In the genomic region with DNA sequence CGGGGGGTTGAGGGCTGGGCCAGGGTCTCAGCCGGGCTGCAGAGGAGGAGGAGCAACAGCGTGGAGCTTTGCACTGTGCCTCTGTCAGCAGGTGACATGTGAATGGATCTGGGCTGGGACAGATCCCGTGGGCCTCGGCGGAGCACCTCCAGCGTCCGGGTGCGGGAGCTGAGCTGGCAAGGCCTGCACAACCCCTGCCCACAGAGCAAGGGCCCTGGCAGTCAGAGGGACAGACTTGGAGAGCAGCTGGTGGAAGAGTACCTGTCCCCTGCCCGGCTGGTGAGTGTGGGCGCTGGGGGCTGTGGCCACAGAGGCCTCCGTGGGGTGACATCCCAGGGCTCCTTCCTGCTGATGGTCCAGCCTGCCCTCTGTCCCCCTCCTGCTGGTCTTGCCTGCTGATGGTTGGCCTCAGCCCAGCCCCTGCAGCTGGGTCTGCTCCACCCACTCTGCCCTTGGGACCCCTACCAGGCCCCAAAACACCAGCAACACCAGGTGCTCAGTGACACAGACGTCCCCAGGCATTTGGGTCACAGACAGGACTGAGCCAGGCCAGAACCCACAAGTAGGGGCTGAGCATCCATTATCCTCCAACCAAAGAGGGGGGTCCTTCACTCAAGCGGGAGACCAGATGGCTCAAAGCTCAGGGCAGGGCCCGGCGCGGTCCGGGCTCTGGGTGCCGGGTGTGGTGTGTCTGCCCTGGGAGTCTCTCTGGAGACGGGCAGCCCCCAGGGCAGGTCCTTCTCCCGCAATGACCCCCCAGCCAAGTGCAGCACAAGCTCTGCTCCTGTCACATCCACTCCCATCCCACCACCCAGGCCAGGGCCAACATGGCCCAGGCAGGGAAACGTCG, we compare ENCODE assay signal across 17 cellular contexts.
"Had no signal": no experiment of that assay in that cellular context is flagged by ENCODE, and none has a peak within 500 bp of the region (broad histone marks: within the 10 kb centered on the region; RNA-seq: fewer than 3 reads in every experiment).

No MANE protein-coding gene starts in this region.

- H3K27ac ChIP-seq: adrenal gland, body of pancreas, gastroesophageal sphincter, parathyroid adenoma, skin epidermis had no signal

- H3K27ac Mint-ChIP-seq: activated CD8-positive, alpha-beta T cell treated with anti-CD3 and anti-CD28 coated beads, Interleukin-2, amount 10 ng/mL, durations not matched to agents 7 days and 5 days; stimulated activated effector memory CD8-positive, alpha-beta T cell treated with anti-CD3 and anti-CD28 coated beads, Interleukin-12 subunit alpha, Interleukin-12 subunit beta, amount 100 ng/mL, for 72 hours; T-cell had no signal

- H3K36me3 ChIP-seq: adrenal gland, gastroesophageal sphincter had no signal

- DNase-seq: activated CD4-positive, alpha-beta T cell treated with anti-CD3 and anti-CD28 coated beads for 1 hour; activated CD8-positive, alpha-beta T cell treated with anti-CD3 and anti-CD28 coated beads, Interleukin-2, amount 10 ng/mL, durations not matched to agents 7 days and 5 days; activated naive CD4-positive, alpha-beta T cell treated with anti-CD3 and anti-CD28 coated beads, Interleukin-2, amount 50 U/mL, for 16 hours; cortex of kidney; effector CD8-positive, alpha-beta T cell; kidney glomerular epithelial cell; mammary epithelial cell; T1000; trophoblast cell had no signal

- H3K4me3 ChIP-seq: adrenal gland, body of pancreas, gastroesophageal sphincter, skin epidermis had no signal

- ATAC-seq: activated CD8-positive, alpha-beta T cell treated with anti-CD3 and anti-CD28 coated beads, Interleukin-2, amount 10 ng/mL, durations not matched to agents 7 days and 5 days; body of pancreas; gastroesophageal sphincter; stimulated activated effector memory CD8-positive, alpha-beta T cell treated with anti-CD3 and anti-CD28 coated beads, Interleukin-12 subunit alpha, Interleukin-12 subunit beta, amount 100 ng/mL, for 72 hours; T-cell had no signal

- H3K9me3 Mint-ChIP-seq: central memory CD8-positive, alpha-beta T cell; stimulated activated effector memory CD8-positive, alpha-beta T cell treated with anti-CD3 and anti-CD28 coated beads, Interleukin-12 subunit alpha, Interleukin-12 subunit beta, amount 100 ng/mL, for 72 hours; T-cell had no signal

- H2AFZ ChIP-seq: parathyroid adenoma had no signal

- H3K36me3 Mint-ChIP-seq: T-cell had no signal

- H3K9ac ChIP-seq: parathyroid adenoma had no signal

- H3K4me1 ChIP-seq: parathyroid adenoma had no signal

- H3K27me3 Mint-ChIP-seq: central memory CD8-positive, alpha-beta T cell; T-cell had no signal

- H3K9me3 ChIP-seq: adrenal gland, body of pancreas, gastroesophageal sphincter had no signal

- H3K79me2 ChIP-seq: parathyroid adenoma had no signal

- H3K4me3 Mint-ChIP-seq: activated CD8-positive, alpha-beta T cell treated with anti-CD3 and anti-CD28 coated beads, Interleukin-2, amount 10 ng/mL, durations not matched to agents 7 days and 5 days; central memory CD8-positive, alpha-beta T cell; stimulated activated effector memory CD8-positive, alpha-beta T cell treated with anti-CD3 and anti-CD28 coated beads, Interleukin-12 subunit alpha, Interleukin-12 subunit beta, amount 100 ng/mL, for 72 hours; T-cell had no signal

- H3K27me3 ChIP-seq: adrenal gland, body of pancreas had no signal
